Comparison of ENCODE assay signal across 29 cellular contexts in the genomic region with DNA sequence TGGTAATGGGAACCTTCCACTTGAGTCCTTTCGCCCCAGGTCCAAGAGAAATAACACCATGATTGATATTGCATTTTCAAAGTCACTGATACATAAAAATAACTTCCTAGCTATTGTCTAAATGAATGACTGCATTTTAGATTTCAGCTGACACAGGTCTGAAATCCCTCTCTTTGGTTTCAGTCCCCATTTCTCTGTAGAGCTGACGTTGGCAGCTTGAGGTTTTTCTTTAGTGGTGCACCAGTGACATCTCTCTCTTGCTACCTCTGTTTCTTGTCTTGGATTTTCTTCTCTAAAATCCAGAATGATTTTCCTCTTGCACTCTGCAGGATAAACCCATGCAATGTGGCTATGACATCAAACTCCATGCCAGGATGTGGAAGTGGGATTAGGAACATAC. TPM values are rescaled to one million over a fixed set of nuclear protein-coding genes. Genes with fewer than 3 reads are reported as not detected.
DNase-seq lines count a peak whose midpoint lies in the region; ATAC-seq, FAIRE-seq and TF ChIP-seq lines count a peak whose summit lies in the region.
"Had no signal": no experiment of that assay in that cellular context is flagged by ENCODE, and none has a peak within 500 bp of the region (broad histone marks: within the 10 kb centered on the region; RNA-seq: fewer than 3 reads in every experiment).

No MANE protein-coding gene starts in this region.

- no peaks in the 10 kb centered on the region for H3K9me3 ChIP-seq in PC-3 (ENCODE audit: low read length)
- H3K9me3 ChIP-seq: A549, esophagus muscularis mucosa, gastrocnemius medialis, spleen had no signal

- no TSS peak for BruUV-seq in PC-3 (replicated peaks; lab: Mats Ljungman, UMichigan)

- FAIRE-seq in GM12892 (lab: Jason Lieb, UNC): peak; percentile 95
- FAIRE-seq: A549, colon, urothelium cell line had no signal

- no peaks in the 10 kb centered on the region for H3K27me3 Mint-ChIP-seq in activated T-cell treated with anti-CD3 and anti-CD28 coated beads, Interleukin-2, amount 50 U/mL, for 24 hours
- no peaks in the 10 kb centered on the region for H3K27me3 Mint-ChIP-seq in T-helper 1 cell treated with Interleukin-12 subunit alpha and Interleukin-12 subunit beta and Interleukin-4 antibody, amounts not matched to agents 30 μg/mL and 1 μg/mL, for 36 hours (ENCODE audit: low read depth)
- no peaks in the 10 kb centered on the region for H3K27me3 Mint-ChIP-seq in naive B cell

- intact Hi-C loops in Right ventricle myocardium superior (cut with DNase I): no loop called here
- intact Hi-C loops in PC-3 (cut with micrococcal nuclease): no loop called here

- ATAC-seq in naive B cell (ENCODE audit: low read depth in 2 of 2) (no peak), Right ventricle myocardium superior (ENCODE audit: poor library complexity) (no peak), PC-3 (no peak)
- ATAC-seq: A549; gastrocnemius medialis; SK-N-SH treated with all-trans-retinoic acid at 6 μM for 48 hours; stimulated activated memory B cell treated with anti-CD40 and anti-IgM and Interleukin-4, amounts not matched to agents 10 μg/mL and 1 μg/mL and 100 μg/mL, for 72 hours had no signal

- no peaks in the 10 kb centered on the region for H4K20me1 ChIP-seq in PC-3 (ENCODE audit: low read length)

- peak overlapping the region; percentile 2 for H3K4me3 Mint-ChIP-seq in activated T-cell treated with anti-CD3 and anti-CD28 coated beads, Interleukin-2, amount 50 U/mL, for 24 hours
- peak overlapping the region; percentile 15 for H3K4me3 Mint-ChIP-seq in T-helper 1 cell treated with Interleukin-12 subunit alpha and Interleukin-12 subunit beta and Interleukin-4 antibody, amounts not matched to agents 30 μg/mL and 1 μg/mL, for 36 hours
- no peak overlapping the region for H3K4me3 Mint-ChIP-seq in naive B cell
- H3K4me3 Mint-ChIP-seq: HFFc6; mesothelial cell of epicardium; nephron progenitor cell; stimulated activated memory B cell treated with anti-CD40 and anti-IgM and Interleukin-4, amounts not matched to agents 10 μg/mL and 1 μg/mL and 100 μg/mL, for 72 hours had no signal

- no peak for DNase-seq in activated T-cell treated with anti-CD3 and anti-CD28 coated beads, Interleukin-2, amount 50 U/mL, for 24 hours
- DNase-seq in activated T-cell treated with anti-CD3 and anti-CD28 coated beads for 4 hours (no peak), GM12892 (ENCODE audit: insufficient read length) (no peak), naive B cell (no peak), Right ventricle myocardium superior (no peak), NCI-H345 (lab: John Stamatoyannopoulos, UW) (no peak), PC-3 (no peak)
- DNase-seq: activated CD4-positive, CD25-positive, alpha-beta regulatory T cell; activated effector memory CD4-positive, alpha-beta T cell treated with anti-CD3 and anti-CD28 coated beads, Interleukin-2, amount 50 U/mL, for 16 hours; amniotic stem cell; gastrocnemius medialis; HFFc6; hippocampal formation; IMR-90; left ventricle myocardium superior; NCI-H1105; NCI-H2029; nephron progenitor cell; spleen; stimulated activated CD4-positive, alpha-beta T cell treated with anti-CD3 and anti-CD28 coated beads, Interleukin-2, amount 100 ng/mL, for 48 hours had no signal

- peaks cover 3% of the 10 kb centered on the region for H3K9me3 Mint-ChIP-seq in activated T-cell treated with anti-CD3 and anti-CD28 coated beads, Interleukin-2, amount 50 U/mL, for 24 hours
- peaks cover 5% of the 10 kb centered on the region for H3K9me3 Mint-ChIP-seq in T-helper 1 cell treated with Interleukin-12 subunit alpha and Interleukin-12 subunit beta and Interleukin-4 antibody, amounts not matched to agents 30 μg/mL and 1 μg/mL, for 36 hours
- H3K9me3 Mint-ChIP-seq in naive B cell: peaks cover 0 to 9% (median 4%) of the 10 kb centered on the region in 7 donors
- H3K9me3 Mint-ChIP-seq: HFFc6 had no signal

- TF ChIP-seq POLR2A in GM12892 (IDR thresholded peaks at IDR 0.05; ENCODE audit: low read depth, low read length): no peak

- H3K9ac ChIP-seq in PC-3 (ENCODE audit: low read length): no peak overlapping the region
- H3K9ac ChIP-seq: parathyroid adenoma had no signal

- CTCF ChIA-PET in PC-3 (lab: Charles Lee): no interaction called here

- H3K9me2 ChIP-seq in PC-3 (replicated peaks; ENCODE audit: low read length): no peaks in the 10 kb centered on the region

- H3K27ac ChIP-seq in PC-3 (ENCODE audit: low read length): no peak overlapping the region
- H3K27ac ChIP-seq: A549, esophagus muscularis mucosa, gastrocnemius medialis, parathyroid adenoma had no signal

- H3K4me1 Mint-ChIP-seq in activated T-cell treated with anti-CD3 and anti-CD28 coated beads, Interleukin-2, amount 50 U/mL, for 24 hours (ENCODE audit: low read depth): peaks cover 80% of the 10 kb centered on the region
- H3K4me1 Mint-ChIP-seq in T-helper 1 cell treated with Interleukin-12 subunit alpha and Interleukin-12 subunit beta and Interleukin-4 antibody, amounts not matched to agents 30 μg/mL and 1 μg/mL, for 36 hours (ENCODE audit: low read depth): peaks cover 64% of the 10 kb centered on the region
- H3K4me1 Mint-ChIP-seq in naive B cell: peaks cover 57 to 79% (median 64%) of the 10 kb centered on the region in 3 donors
- H3K4me1 Mint-ChIP-seq: nephron progenitor cell had no signal

- no peaks in the 10 kb centered on the region for H3K36me3 Mint-ChIP-seq in activated T-cell treated with anti-CD3 and anti-CD28 coated beads, Interleukin-2, amount 50 U/mL, for 24 hours (ENCODE audit: low read depth)
- peaks cover 16% of the 10 kb centered on the region for H3K36me3 Mint-ChIP-seq in T-helper 1 cell treated with Interleukin-12 subunit alpha and Interleukin-12 subunit beta and Interleukin-4 antibody, amounts not matched to agents 30 μg/mL and 1 μg/mL, for 36 hours (ENCODE audit: low read depth)
- H3K36me3 Mint-ChIP-seq in naive B cell: peaks cover 0 to 5% of the 10 kb centered on the region in 2 donors
- H3K36me3 Mint-ChIP-seq: mesothelial cell of epicardium; stimulated activated memory B cell treated with anti-CD40 and anti-IgM and Interleukin-4, amounts not matched to agents 10 μg/mL and 1 μg/mL and 100 μg/mL, for 72 hours had no signal

- TF ChIP-seq CTCF in PC-3 (conservative IDR thresholded peaks at IDR 0.05; ENCODE audit: low read depth, low read length): no peak

- H3K4me1 ChIP-seq in PC-3 (ENCODE audit: insufficient read depth, low read length): peaks cover 32% of the 10 kb centered on the region
- H3K4me1 ChIP-seq: A549 had no signal

- H3K4me3 ChIP-seq in PC-3 (ENCODE audit: low read length): no peak overlapping the region
- H3K4me3 ChIP-seq: A549, esophagus muscularis mucosa, gastrocnemius medialis, spleen had no signal

- no peak overlapping the region for H2AFZ ChIP-seq in PC-3 (ENCODE audit: low read length)
- H2AFZ ChIP-seq: parathyroid adenoma had no signal

- POLR2A ChIA-PET in PC-3 (lab: Charles Lee; ENCODE audit: unreplicated experiment): no interaction called here

- no peaks in the 10 kb centered on the region for H3K36me3 ChIP-seq in PC-3 (ENCODE audit: low read depth, low read length)
- H3K36me3 ChIP-seq: esophagus muscularis mucosa, gastrocnemius medialis, spleen had no signal

- H3F3A ChIP-seq in PC-3 (ENCODE audit: low read length, unreplicated experiment): no peaks in the 10 kb centered on the region

- no peaks in the 10 kb centered on the region for H3K79me2 ChIP-seq in PC-3 (ENCODE audit: low read length)
- H3K79me2 ChIP-seq: parathyroid adenoma had no signal

- H3K27me3 ChIP-seq in PC-3 (ENCODE audit: low read length): no peaks in the 10 kb centered on the region
- H3K27me3 ChIP-seq: esophagus muscularis mucosa, gastrocnemius medialis, spleen had no signal

- H3K27ac Mint-ChIP-seq in activated T-cell treated with anti-CD3 and anti-CD28 coated beads, Interleukin-2, amount 50 U/mL, for 24 hours: no peak overlapping the region
- H3K27ac Mint-ChIP-seq in T-helper 1 cell treated with Interleukin-12 subunit alpha and Interleukin-12 subunit beta and Interleukin-4 antibody, amounts not matched to agents 30 μg/mL and 1 μg/mL, for 36 hours: peak overlapping the region; percentile 62
- peak overlapping the region in 4 of 6 donors; percentile 6 to 58 (median 21) for H3K27ac Mint-ChIP-seq in naive B cell
- H3K27ac Mint-ChIP-seq: HFFc6; mesothelial cell of epicardium; nephron progenitor cell; stimulated activated memory B cell treated with anti-CD40 and anti-IgM and Interleukin-4, amounts not matched to agents 10 μg/mL and 1 μg/mL and 100 μg/mL, for 72 hours had no signal

- no peak overlapping the region for H3K4me2 ChIP-seq in PC-3 (ENCODE audit: low read length)
- H3K4me2 ChIP-seq: A549 had no signal

RNA-seq across cellular contexts. Expression of gene SORL1, which starts 31.7 kb away (rescaled TPM):
- 61.4 TPM for polyA plus RNA-seq in GM12892 (2012; ENCODE audit: missing spikeins)
- polyA plus RNA-seq in naive B cell (ENCODE audit: low read depth in 6 of 6): 100 to 1,000 TPM in 1 of 6 donors, 10 to 100 TPM in 5; 61.7 to 102 (median 83.8) TPM
- total RNA-seq in Right ventricle myocardium superior: 4.7 TPM
- total RNA-seq in PC-3 (2014; rRNA removed): 53.7 and 74.5 TPM in 2 replicates

Comparison
In these comparisons a context has a peak if more than half of its experiments do, and no peak if none do; other contexts are left out.
1. H3K4me3 Mint-ChIP-seq: peak in activated T-cell treated with anti-CD3 and anti-CD28 coated beads, Interleukin-2, amount 50 U/mL, for 24 hours (single experiment) and T-helper 1 cell treated with Interleukin-12 subunit alpha and Interleukin-12 subunit beta and Interleukin-4 antibody, amounts not matched to agents 30 μg/mL and 1 μg/mL, for 36 hours (single experiment); none in naive B cell (0 of 8).